In the genomic region with DNA sequence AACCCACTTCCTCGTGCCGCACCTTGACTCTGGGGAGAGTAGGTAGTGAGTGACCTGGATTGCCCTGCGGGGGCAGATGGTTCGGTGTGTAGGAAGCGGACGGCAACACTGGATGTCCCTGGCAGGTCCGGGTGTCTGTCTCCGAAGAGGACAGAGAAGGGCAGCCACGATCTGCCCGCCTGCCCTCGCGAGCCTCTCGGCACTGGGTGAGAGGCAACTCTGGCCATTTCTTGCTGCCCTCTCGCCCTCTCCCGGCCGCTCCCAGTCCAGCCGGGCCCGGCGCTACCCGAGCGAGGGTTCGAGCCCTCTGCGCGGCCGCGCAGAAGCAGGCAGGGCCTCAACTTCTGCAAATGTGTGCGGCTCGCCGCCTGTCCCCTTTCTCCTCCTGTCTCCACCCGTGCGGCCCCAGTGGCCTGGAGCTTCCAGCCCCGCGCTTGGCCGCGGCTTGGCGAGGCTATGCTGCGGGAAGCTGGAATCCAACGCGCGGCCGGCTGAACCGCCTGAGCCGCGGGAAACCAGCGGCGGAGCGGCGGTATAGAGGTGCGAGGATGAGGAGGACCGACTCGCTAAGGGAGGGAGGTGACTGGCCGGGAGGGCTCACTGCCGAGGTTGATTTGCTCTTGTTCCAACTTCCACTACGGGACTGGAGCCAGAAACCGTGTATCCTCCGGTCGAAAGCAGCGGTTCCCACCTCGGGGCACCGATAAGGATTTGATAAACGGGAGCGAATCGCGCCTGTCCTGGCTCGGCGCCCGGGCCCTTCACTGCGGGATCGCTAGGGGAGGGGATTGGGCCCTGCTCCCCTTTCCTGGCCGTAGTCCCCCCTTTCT, we compare ENCODE assay signal across 7 cellular contexts. TPM values are rescaled to one million over a fixed set of nuclear protein-coding genes. Genes with fewer than 3 reads are reported as not detected.
DNase-seq lines count a peak whose midpoint lies in the region; ATAC-seq and TF ChIP-seq lines count a peak whose summit lies in the region.

No MANE protein-coding gene starts in this region.

- H3K4me1 Mint-ChIP-seq in glutamatergic neuron (ENCODE audit: low read depth, unreplicated experiment), result peaks cover 9% of the 10 kb centered on the region

- H3K9me3 Mint-ChIP-seq in glutamatergic neuron (ENCODE audit: unreplicated experiment), result peaks cover 3% of the 10 kb centered on the region

- H3K9me3 ChIP-seq in neutrophil, result no peaks in the 10 kb centered on the region

- no peak overlapping the region for H3K27ac ChIP-seq in neutrophil

- TF ChIP-seq CTCF in GM12874 (IDR thresholded peaks at IDR 0.05; ENCODE audit: insufficient read depth, low read depth, low read length) (0 out of 2 replicates have a peak, but pooled peaks have one; percentile 8), glutamatergic neuron (IDR thresholded peaks at IDR 0.05; ENCODE audit: partially characterized antibody, unreplicated experiment) (no peak), neutrophil (IDR thresholded peaks at IDR 0.05) (peak; percentile 25)

- peak overlapping the region; percentile 84 for H3K4me3 Mint-ChIP-seq in glutamatergic neuron (ENCODE audit: unreplicated experiment)

- no peak overlapping the region for H3K27ac Mint-ChIP-seq in glutamatergic neuron (ENCODE audit: unreplicated experiment)

- H3K36me3 ChIP-seq in neutrophil, result no peaks in the 10 kb centered on the region

- H3K36me3 Mint-ChIP-seq in glutamatergic neuron (ENCODE audit: unreplicated experiment), result no peaks in the 10 kb centered on the region

- ATAC-seq in GM21619 (IDR thresholded peaks at IDR 0.05; ENCODE audit: unreplicated experiment), result no peak

- H3K27me3 ChIP-seq in neutrophil, result peaks cover 92% of the 10 kb centered on the region

- H3K4me3 ChIP-seq in neutrophil (ENCODE audit: low read depth in 1 of 2, low read length in 1 of 2), result peak overlapping the region; percentile 90 to 96

- H3K27me3 Mint-ChIP-seq in glutamatergic neuron (ENCODE audit: unreplicated experiment), result peaks cover 36% of the 10 kb centered on the region

- peaks cover 33 to 34% of the 10 kb centered on the region in 2 experiments for H3K4me1 ChIP-seq in neutrophil (ENCODE audit: control insufficient read depth in 1 of 2, insufficient read depth in 1 of 2, low read depth in 1 of 2, low read length in 1 of 2)

- DNase-seq in NCI-H2029 (lab: John Stamatoyannopoulos, UW) (peak; percentile 44), glutamatergic neuron (peak; percentile 48), putamen (ENCODE audit: low spot score) (no peak)
- peak; percentile 34 for DNase-seq in activated naive CD4-positive, alpha-beta T cell treated with anti-CD3 and anti-CD28 coated beads, Interleukin-2, amount 50 U/mL, for 16 hours

RNA-seq across cellular contexts. Expression of a gene that starts 1.5 kb away (rescaled TPM):
- not detected for total RNA-seq in glutamatergic neuron (ENCODE audit: unreplicated experiment)
